ENCODE assay signal across 8 cellular contexts in genomic region chr7:37352974-37353948, GRCh38.
DNase-seq lines count a peak whose midpoint lies in the region; ATAC-seq and TF ChIP-seq lines count a peak whose summit lies in the region.

No MANE protein-coding gene starts in this region.

- DNase-seq in DMS53 (lab: John Stamatoyannopoulos, UW) (peak; percentile 65), DMS53 treated with DMSO at 0.1 percent for 48 hours (lab: John Stamatoyannopoulos, UW; ENCODE audit: unreplicated experiment) (no peak), NB4 (ENCODE audit: low read depth) (peak; percentile 85), heart right ventricle (no peak), kidney tubule cell (ENCODE audit: low spot score) (no peak)
- peak; percentile 33 to 44 for DNase-seq in activated CD8-positive, alpha-beta memory T cell treated with anti-CD3 and anti-CD28 coated beads for 1 hour (ENCODE audit: extremely low read depth in 1 of 2, low read depth in 1 of 2)
- DNase-seq in stimulated activated CD4-positive, alpha-beta T cell treated with anti-CD3 and anti-CD28 coated beads, TNF-alpha, amount 100 ng/mL, for 1 hour (ENCODE audit: low read depth in 3 of 3, low spot score in 1 of 3), result peak; percentile 42 to 50 (median 49)

- H3K27ac ChIP-seq in heart right ventricle, result peak overlapping the region; percentile 41 to 86 (median 75)

- peaks cover 9 to 87% (median 68%) of the 10 kb centered on the region in 9 donors for H3K4me1 ChIP-seq in heart right ventricle

- no peaks in the 10 kb centered on the region for H3K27me3 ChIP-seq in heart right ventricle

- peak; percentile 63 for ATAC-seq in HG02588 (IDR thresholded peaks at IDR 0.05; ENCODE audit: unreplicated experiment)
- ATAC-seq in heart right ventricle, result peak in 5 of 8 donors; percentile 4 to 52 (median 30)

- TF ChIP-seq CTCF in NB4 (IDR thresholded peaks at IDR 0.05; ENCODE audit: low read depth, low read length) (peak; percentile 98), heart right ventricle (IDR thresholded peaks at IDR 0.05) (peak in 3 of 9 donors; percentile 23 to 51 (median 27))

- no peaks in the 10 kb centered on the region for H3K9me3 ChIP-seq in heart right ventricle

- H3K4me3 ChIP-seq in NB4 (ENCODE audit: low read depth, low read length) (peak overlapping the region; percentile 59), heart right ventricle (peak overlapping the region in 3 of 10 donors; percentile 5 to 52 (median 18))

- no peaks in the 10 kb centered on the region for H3K36me3 ChIP-seq in heart right ventricle

- 81 to 82% methylated on average over 32 of the region's 32 CpGs for WGBS in heart right ventricle, 2 donors

- no peak for TF ChIP-seq POLR2A in NB4 (IDR thresholded peaks at IDR 0.05; ENCODE audit: extremely low read depth, insufficient read length)

- intact Hi-C loops in heart right ventricle (cut with DNase I), result loop anchor here in 6 of 10 donors (5.0 to 10.0 kb wide), 4 partner anchors 39 to 94 kb away; partner anchors contain the start of gene ELMO1 (in 5 of the 6)

Comparison
In these comparisons a context has a peak if more than half of its experiments do, and no peak if none do; other contexts are left out.
1. DNase-seq: peak in DMS53 (single experiment), NB4 (single experiment), activated CD8-positive, alpha-beta memory T cell treated with anti-CD3 and anti-CD28 coated beads for 1 hour (2 of 2) and stimulated activated CD4-positive, alpha-beta T cell treated with anti-CD3 and anti-CD28 coated beads, TNF-alpha, amount 100 ng/mL, for 1 hour (3 of 3); none in DMS53 treated with DMSO at 0.1 percent for 48 hours (single experiment), heart right ventricle (0 of 2) and kidney tubule cell (single experiment).